ENCODE assay signal across 26 cellular contexts in the genomic region with DNA sequence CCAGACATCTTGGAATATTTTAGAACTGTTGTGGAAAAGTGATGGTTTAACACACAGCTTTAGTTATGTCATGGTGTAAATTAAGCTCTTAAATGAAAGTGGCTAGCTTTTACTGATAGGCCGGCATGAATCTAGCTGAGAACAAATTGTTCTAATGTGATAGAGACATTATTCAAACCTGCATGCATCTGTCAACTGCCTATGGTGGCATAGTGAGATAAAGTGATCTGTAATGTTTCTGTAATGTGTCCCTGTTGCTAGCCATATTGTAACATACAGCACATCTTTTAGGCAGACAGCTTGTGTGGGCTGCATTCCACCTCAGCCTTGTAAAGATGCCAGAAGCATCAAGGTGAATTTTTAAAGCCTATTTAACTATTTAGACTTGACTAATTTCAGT. TPM values are rescaled to one million over a fixed set of nuclear protein-coding genes. Genes with fewer than 3 reads are reported as not detected.
A peak's percentile ranks its signal among the peaks of the same experiment; 100 is the strongest.
DNase-seq lines count a peak whose midpoint lies in the region; ATAC-seq and TF ChIP-seq lines count a peak whose summit lies in the region.
"Had no signal": no experiment of that assay in that cellular context is flagged by ENCODE, and none has a peak within 500 bp of the region (broad histone marks: within the 10 kb centered on the region; RNA-seq: fewer than 3 reads in every experiment).

No MANE protein-coding gene starts in this region.

- TF ChIP-seq CTCF in chondrocyte (IDR thresholded peaks at IDR 0.05) (no peak), mucosa of descending colon (IDR thresholded peaks at IDR 0.05) (no peak)

- DNase-seq in DMS 273 treated with DMSO at 0.1 percent for 48 hours (lab: John Stamatoyannopoulos, UW) = peak; percentile 23
- DNase-seq in NCI-H446 treated with DMSO at 0.1 percent for 48 hours (lab: John Stamatoyannopoulos, UW) = peak; percentile 8
- DNase-seq in chondrocyte (ENCODE audit: low spot score) = no peak
- no peak for DNase-seq in right cardiac atrium
- DNase-seq in GOT3 (lab: John Stamatoyannopoulos, UW) = no peak
- DNase-seq in germinal center (ENCODE audit: low spot score) = no peak
- no peak for DNase-seq in mucosa of descending colon
- DNase-seq: activated CD8-positive, alpha-beta memory T cell treated with anti-CD3 and anti-CD28 coated beads for 24 hours; activated naive CD4-positive, alpha-beta T cell treated with anti-CD3 and anti-CD28 coated beads, Interleukin-2, amount 10 ng/mL, durations not matched to agents 7 days and 5 days; activated T-cell treated with anti-CD3 and anti-CD28 coated beads, Interleukin-2, amount 50 U/mL, for 4 hours; amygdala; central memory CD4-positive, alpha-beta T cell; DMS79; foreskin keratinocyte; IMR-90; NCI-H1417 treated with DMSO at 0.1 percent for 48 hours; NCI-H524 treated with DMSO at 0.1 percent for 48 hours; stomach; T-helper 9 cell; transverse colon had no signal

- H3K4me3 Mint-ChIP-seq in chondrocyte (ENCODE audit: unreplicated experiment) = no peak overlapping the region
- H3K4me3 Mint-ChIP-seq: activated naive CD4-positive, alpha-beta T cell treated with anti-CD3 and anti-CD28 coated beads, Interleukin-2, amount 10 ng/mL, durations not matched to agents 7 days and 5 days; activated T-cell treated with anti-CD3 and anti-CD28 coated beads, Interleukin-2, amount 50 U/mL, for 4 hours; B cell had no signal

- no peak overlapping the region for H3K4me3 ChIP-seq in right cardiac atrium (ENCODE audit: low read length)
- no peak overlapping the region for H3K4me3 ChIP-seq in mucosa of descending colon
- H3K4me3 ChIP-seq: A549, GM12878, stomach, transverse colon had no signal

- ATAC-seq in right cardiac atrium (peak; percentile 76 to 88), HG03354 (IDR thresholded peaks at IDR 0.05; ENCODE audit: poor library complexity, severe bottlenecking, unreplicated experiment) (no peak), mucosa of descending colon (no peak)
- ATAC-seq: A549; activated CD4-positive, CD25-positive, alpha-beta regulatory T cell treated with anti-CD3 and anti-CD28 coated beads, Interleukin-2, amount 50 U/mL, for 24 hours; activated T-cell treated with anti-CD3 and anti-CD28 coated beads, Interleukin-2, amount 50 U/mL, for 4 hours; foreskin keratinocyte; GM12878 had no signal

- WGBS in right cardiac atrium = 54% methylated on average over 1 of the region's 1 CpG

- H3K4me1 ChIP-seq in right cardiac atrium (ENCODE audit: control insufficient read depth, insufficient read depth, low read length) (peaks cover 2% of the 10 kb centered on the region), mucosa of descending colon (ENCODE audit: low read depth) (peaks cover 12% of the 10 kb centered on the region)

- H3K9me3 Mint-ChIP-seq in chondrocyte (ENCODE audit: low read depth) = no peaks in the 10 kb centered on the region
- H3K9me3 Mint-ChIP-seq: activated naive CD4-positive, alpha-beta T cell treated with anti-CD3 and anti-CD28 coated beads, Interleukin-2, amount 10 ng/mL, durations not matched to agents 7 days and 5 days; activated T-cell treated with anti-CD3 and anti-CD28 coated beads, Interleukin-2, amount 50 U/mL, for 4 hours had no signal

- intact Hi-C loops in right cardiac atrium (cut with DNase I) (no loop called here), mucosa of descending colon (cut with DNase I, micrococcal nuclease) (no loop called here)

- H3K4me1 Mint-ChIP-seq in chondrocyte (ENCODE audit: low read depth) = peaks cover 14% of the 10 kb centered on the region

- H3K36me3 ChIP-seq in mucosa of descending colon (ENCODE audit: low read depth) = no peaks in the 10 kb centered on the region

- H3K27ac ChIP-seq in right cardiac atrium (ENCODE audit: low read length) = peak overlapping the region; percentile 72
- H3K27ac ChIP-seq: A549, epithelial cell of prostate, foreskin keratinocyte, stomach, transverse colon had no signal

- no peaks in the 10 kb centered on the region for H3K9me3 ChIP-seq in right cardiac atrium (ENCODE audit: control insufficient read depth, low read length)
- no peaks in the 10 kb centered on the region for H3K9me3 ChIP-seq in mucosa of descending colon
- H3K9me3 ChIP-seq: A549, stomach, transverse colon had no signal

- peak overlapping the region; percentile 41 for H3K27ac Mint-ChIP-seq in chondrocyte (ENCODE audit: unreplicated experiment)
- H3K27ac Mint-ChIP-seq: activated naive CD4-positive, alpha-beta T cell treated with anti-CD3 and anti-CD28 coated beads, Interleukin-2, amount 10 ng/mL, durations not matched to agents 7 days and 5 days; B cell had no signal

- no peaks in the 10 kb centered on the region for H3K27me3 Mint-ChIP-seq in chondrocyte (ENCODE audit: low read depth)
- H3K27me3 Mint-ChIP-seq: activated naive CD4-positive, alpha-beta T cell treated with anti-CD3 and anti-CD28 coated beads, Interleukin-2, amount 10 ng/mL, durations not matched to agents 7 days and 5 days; B cell had no signal

- H3K36me3 Mint-ChIP-seq in chondrocyte (ENCODE audit: low read depth) = peaks cover 11% of the 10 kb centered on the region

- H3K27me3 ChIP-seq in right cardiac atrium (ENCODE audit: control insufficient read depth, insufficient read depth) = no peaks in the 10 kb centered on the region
- H3K27me3 ChIP-seq: foreskin keratinocyte, stomach, transverse colon had no signal

RNA-seq across cellular contexts. Expression of a gene that starts 16.0 kb away (rescaled TPM):
- total RNA-seq in chondrocyte (10.6 to 14.6 TPM (median 10.7 TPM) in 3 replicates), right cardiac atrium (10 to 100 TPM in 2 of 4 donors, 1 to 10 TPM in 2; 8.9 to 11.1 (median 9.8) TPM), mucosa of descending colon (10 to 100 TPM; 15.4 to 26.8 (median 16.4) TPM)
- 4.3 TPM for polyA plus RNA-seq in right cardiac atrium

Comparison
In these comparisons a context has a peak if more than half of its experiments do, and no peak if none do; other contexts are left out.
1. DNase-seq: peak in DMS 273 treated with DMSO at 0.1 percent for 48 hours (single experiment) and NCI-H446 treated with DMSO at 0.1 percent for 48 hours (single experiment); none in chondrocyte (single experiment), right cardiac atrium (0 of 3), GOT3 (single experiment), germinal center (single experiment) and mucosa of descending colon (0 of 3).
2. ATAC-seq: peak in right cardiac atrium (2 of 2); none in HG03354 (single experiment) and mucosa of descending colon (single experiment).